Comparison of ENCODE assay signal across 14 cellular contexts in the genomic region with DNA sequence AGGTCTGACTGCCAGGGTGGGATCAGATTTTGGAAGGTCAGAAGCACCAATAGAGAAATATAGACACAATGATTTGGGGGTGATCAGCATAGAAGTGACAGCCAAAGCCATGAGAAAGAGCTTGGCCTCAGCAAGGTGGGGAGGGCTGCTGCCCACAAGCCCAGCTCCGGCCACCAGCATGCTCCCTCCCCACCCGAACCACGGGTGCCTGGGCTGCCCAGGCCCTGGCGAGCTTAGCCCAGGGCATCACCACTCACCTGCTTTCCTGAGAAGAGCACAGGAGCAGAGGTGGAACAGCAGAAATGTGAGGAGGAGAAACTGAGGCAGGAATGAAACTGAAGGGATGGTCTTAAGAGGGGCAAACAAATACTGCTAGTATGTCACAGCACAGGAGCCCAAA. TPM values are rescaled to one million over a fixed set of nuclear protein-coding genes. Genes with fewer than 3 reads are reported as not detected.
DNase-seq lines count a peak whose midpoint lies in the region; ATAC-seq and TF ChIP-seq lines count a peak whose summit lies in the region.
"Had no signal": no experiment of that assay in that cellular context is flagged by ENCODE, and none has a peak within 500 bp of the region (broad histone marks: within the 10 kb centered on the region; RNA-seq: fewer than 3 reads in every experiment).

No MANE protein-coding gene starts in this region.

- H4K20me1 ChIP-seq in PC-9 (ENCODE audit: insufficient read depth) (no peaks in the 10 kb centered on the region), mammary epithelial cell (ENCODE audit: insufficient read depth, low read length) (no peaks in the 10 kb centered on the region), hepatocyte (ENCODE audit: insufficient read depth, poor library complexity, severe bottlenecking) (no peaks in the 10 kb centered on the region)

- peak overlapping the region; percentile 83 for H3K18ac ChIP-seq in neuronal stem cell (ENCODE audit: low read length)

- BruUV-seq in PC-9 (replicated peaks; lab: Mats Ljungman, UMichigan) (TSS peak; percentile 74), mammary epithelial cell (replicated peaks; lab: Mats Ljungman, UMichigan) (TSS peak; percentile 77)

- H3K14ac ChIP-seq in neuronal stem cell (ENCODE audit: low read length), result no peak overlapping the region

- H2BK5ac ChIP-seq in neuronal stem cell (ENCODE audit: low read length), result peak overlapping the region; percentile 29

- peaks cover 16% of the 10 kb centered on the region for H3F3A ChIP-seq in PC-9 (ENCODE audit: insufficient read depth, low read depth)

- intact Hi-C loops in PC-9 (cut with micrococcal nuclease; ENCODE audit: unreplicated experiment), result no loop called here
- intact Hi-C loops in mammary epithelial cell (cut with micrococcal nuclease), result no loop called here
- intact Hi-C loops in tibial artery (cut with DNase I; ENCODE audit: low total_unique reads), result no loop called here

- H3K79me2 ChIP-seq in PC-9 (ENCODE audit: low read depth) (no peaks in the 10 kb centered on the region), mammary epithelial cell (ENCODE audit: insufficient read depth, low read length) (peaks cover 44% of the 10 kb centered on the region), hepatocyte (peaks cover 11% of the 10 kb centered on the region)

- dilution Hi-C loops in mammary epithelial cell (cut with HindIII; ENCODE audit: low sequenced_read_pairs), result no loop called here

- H2AFZ ChIP-seq in PC-9 (no peak overlapping the region), mammary epithelial cell (ENCODE audit: low read depth, low read length) (peak overlapping the region; percentile 63), hepatocyte (no peak overlapping the region), neuronal stem cell (ENCODE audit: low read length) (no peak overlapping the region)

- H3K79me1 ChIP-seq in neuronal stem cell (ENCODE audit: low read depth, low read length), result no peaks in the 10 kb centered on the region

- 6% methylated on average over 4 of the region's 4 CpGs for WGBS in mammary epithelial cell (ENCODE audit: low coverage, missing lambda C conversion rate)
- WGBS in hepatocyte (ENCODE audit: low lambda C conversion rate, missing lambda C conversion rate), result 87% methylated on average over 4 of the region's 4 CpGs
- WGBS in neuronal stem cell (ENCODE audit: extremely low coverage in 2 of 2, insufficient read length in 2 of 2, insufficient replicate concordance in 1 of 2), 2 donors, result no CpG with 5 or more reads among the region's 4 CpGs

- DNase-seq in PC-9 (no peak), mammary epithelial cell (no peak), hepatocyte (ENCODE audit: low spot score) (no peak), neuronal stem cell (ENCODE audit: low spot score) (no peak), tibial artery (no peak)
- no peak for DNase-seq in central memory CD4-positive, alpha-beta T cell
- DNase-seq: EL; KG1; NCI-H226; NCI-H526; NK-92 treated with Interleukin-12 subunit alpha and Interleukin-12 subunit beta, amount 100 ng/mL, for 24 hours; SHP77 had no signal

- no peaks in the 10 kb centered on the region for H3K9me2 ChIP-seq in PC-9 (ENCODE audit: insufficient read depth)
- H3K9me2 ChIP-seq in hepatocyte (replicated peaks; ENCODE audit: insufficient read depth), result no peaks in the 10 kb centered on the region

- no peak overlapping the region for H2BK15ac ChIP-seq in neuronal stem cell (ENCODE audit: low read length)

- H3K23ac ChIP-seq in neuronal stem cell (ENCODE audit: low read depth, low read length, poor library complexity), result peak overlapping the region; percentile 13

- H3K36me3 ChIP-seq in PC-9 (ENCODE audit: low read depth) (no peaks in the 10 kb centered on the region), mammary epithelial cell (ENCODE audit: insufficient read depth, low read length) (peaks cover 4% of the 10 kb centered on the region), hepatocyte (replicated peaks; ENCODE audit: insufficient read depth, low read depth) (no peaks in the 10 kb centered on the region), neuronal stem cell (replicated peaks in 1 of 2; ENCODE audit: control insufficient read depth in 2 of 2, insufficient read depth in 2 of 2, low read length in 2 of 2) (no peaks in the 10 kb centered on the region), tibial artery (no peaks in the 10 kb centered on the region)

- peak overlapping the region; percentile 48 for H3K4me2 ChIP-seq in PC-9
- H3K4me2 ChIP-seq in mammary epithelial cell (ENCODE audit: insufficient read depth, low read depth, low read length), result peak overlapping the region; percentile 100
- H3K4me2 ChIP-seq in hepatocyte, result peak overlapping the region; percentile 21
- no peak overlapping the region for H3K4me2 ChIP-seq in neuronal stem cell (ENCODE audit: insufficient read depth, low read length, poor library complexity, severe bottlenecking)

- no peak overlapping the region for H2BK12ac ChIP-seq in neuronal stem cell (ENCODE audit: low read length)

- no peak overlapping the region for H3K4ac ChIP-seq in neuronal stem cell (ENCODE audit: low read length)

- peak overlapping the region; percentile 96 for H3K9ac ChIP-seq in mammary epithelial cell (ENCODE audit: insufficient read depth, low read length)
- no peak overlapping the region for H3K9ac ChIP-seq in neuronal stem cell (ENCODE audit: low read depth, low read length, poor library complexity)

- no peak overlapping the region for H2BK120ac ChIP-seq in neuronal stem cell (ENCODE audit: low read depth, low read length)

- CTCF ChIA-PET in PC-9 (lab: Charles Lee) (no interaction called here), mammary epithelial cell (lab: Charles Lee; ENCODE audit: low non-redundant PET) (interaction anchor here (0.7 kb wide), 1 partner anchor 13 kb away, joined by 4 read pairs; no protein-coding TSS in a partner anchor)

- TF ChIP-seq CTCF in PC-9 (conservative IDR thresholded peaks at IDR 0.05), result no peak
- no peak for TF ChIP-seq CTCF in mammary epithelial cell (conservative IDR thresholded peaks at IDR 0.05 in 1 of 2, IDR thresholded peaks at IDR 0.05 in 1 of 2; ENCODE audit: extremely low read depth in 1 of 2, insufficient read depth in 1 of 2, low read depth in 1 of 2, low read length in 2 of 2)
- TF ChIP-seq CTCF in hepatocyte (IDR thresholded peaks at IDR 0.05; ENCODE audit: poor library complexity), result no peak
- TF ChIP-seq CTCF in tibial artery (IDR thresholded peaks at IDR 0.05), result no peak

- H3K27me3 ChIP-seq in PC-9 (ENCODE audit: insufficient read depth, low read depth) (no peaks in the 10 kb centered on the region), mammary epithelial cell (ENCODE audit: insufficient read depth, low read length) (no peaks in the 10 kb centered on the region), hepatocyte (no peaks in the 10 kb centered on the region), neuronal stem cell (ENCODE audit: control insufficient read depth in 3 of 3, insufficient read depth in 3 of 3, low read depth in 1 of 3, low read length in 3 of 3) (no peaks in the 10 kb centered on the region), tibial artery (no peaks in the 10 kb centered on the region)

- H4K91ac ChIP-seq in neuronal stem cell (ENCODE audit: low read depth, low read length, poor library complexity), result no peak overlapping the region

- H3K27ac ChIP-seq in PC-9 (peak overlapping the region; percentile 73; the same call in 1 of the 2 replicates), mammary epithelial cell (ENCODE audit: insufficient read depth, low read depth, low read length) (peak overlapping the region; percentile 81), hepatocyte (peak overlapping the region; percentile 86), neuronal stem cell (replicated peaks; ENCODE audit: low read length) (no peak overlapping the region), tibial artery (no peak overlapping the region)

- no peak for ATAC-seq in HG03439 (IDR thresholded peaks at IDR 0.05; ENCODE audit: unreplicated experiment)
- no peak for ATAC-seq in GM19324 (IDR thresholded peaks at IDR 0.05; ENCODE audit: low FRiP score, unreplicated experiment)

- H4K8ac ChIP-seq in neuronal stem cell (ENCODE audit: low read depth, low read length), result no peak overlapping the region

- H3K4me1 ChIP-seq in PC-9 (replicated peaks; ENCODE audit: insufficient read depth) (peaks cover 34% of the 10 kb centered on the region), mammary epithelial cell (ENCODE audit: insufficient read depth, low read length) (peaks cover 43% of the 10 kb centered on the region), hepatocyte (ENCODE audit: insufficient read depth) (peaks cover 22% of the 10 kb centered on the region), neuronal stem cell (ENCODE audit: control insufficient read depth in 2 of 2, insufficient read depth in 1 of 2, low read depth in 1 of 2, low read length in 2 of 2) (peaks cover 18 to 21% of the 10 kb centered on the region in 2 donors), tibial artery (no peaks in the 10 kb centered on the region)

- no peak overlapping the region for H3K4me3 ChIP-seq in PC-9
- peak overlapping the region; percentile 38 to 68 (median 44) for H3K4me3 ChIP-seq in mammary epithelial cell (replicated peaks in 1 of 3; ENCODE audit: insufficient read depth in 1 of 3, low read depth in 2 of 3, low read length in 3 of 3)
- no peak overlapping the region for H3K4me3 ChIP-seq in hepatocyte
- H3K4me3 ChIP-seq in neuronal stem cell (ENCODE audit: low read length in 2 of 2), result no peak overlapping the region
- no peak overlapping the region for H3K4me3 ChIP-seq in tibial artery

- in situ Hi-C loops in mammary epithelial cell (cut with MboI; ENCODE audit: low sequenced_read_pairs in 2 of 2), result no loop called here

- H2AK5ac ChIP-seq in neuronal stem cell (ENCODE audit: low read depth, low read length), result peak overlapping the region; percentile 22

- POLR2A ChIA-PET in PC-9 (lab: Charles Lee; ENCODE audit: unreplicated experiment), result interaction anchor here (0.7 kb wide), 1 partner anchor 70 kb away, joined by 3 read pairs; no protein-coding TSS in a partner anchor

- H3K9me3 ChIP-seq in PC-9 (ENCODE audit: insufficient read depth, low read depth) (no peaks in the 10 kb centered on the region), mammary epithelial cell (replicated peaks; ENCODE audit: insufficient read depth, low read length) (no peaks in the 10 kb centered on the region), hepatocyte (ENCODE audit: low read depth) (no peaks in the 10 kb centered on the region), neuronal stem cell (replicated peaks in 1 of 2; ENCODE audit: control insufficient read depth in 2 of 2, insufficient read depth in 1 of 2, low read depth in 1 of 2, low read length in 2 of 2) (no peaks in the 10 kb centered on the region), tibial artery (no peaks in the 10 kb centered on the region)

RNA-seq across cellular contexts. Expression of a gene that starts 48.8 kb away (rescaled TPM):
- total RNA-seq in PC-9 (2021) (13.8 and 26.6 TPM in 2 replicates), mammary epithelial cell (10 to 100 TPM; 21.3 to 26.2 TPM), hepatocyte (12.5 and 15.8 TPM in 2 replicates)
- polyA plus RNA-seq in mammary epithelial cell (11.3 TPM), hepatocyte (14.3 and 30.2 TPM in 2 replicates)
- polyA minus RNA-seq in mammary epithelial cell, result 1.3 TPM
- polyA plus RNA-seq in neuronal stem cell (2013, experiment 1 of 2), result 19.8 TPM
- 20.8 TPM for polyA plus RNA-seq in neuronal stem cell (2013, experiment 2 of 2)

RNA-seq across cellular contexts. Expression of a gene that starts 52.6 kb away (rescaled TPM):
- 34.9 and 38.9 TPM in 2 replicates for total RNA-seq in PC-9 (2021)
- total RNA-seq in mammary epithelial cell, result 10 to 100 TPM; 52.0 to 67.0 TPM
- 37.1 TPM for polyA plus RNA-seq in mammary epithelial cell
- 89.7 TPM for polyA minus RNA-seq in mammary epithelial cell
- total RNA-seq in hepatocyte, result 39.7 and 47.4 TPM in 2 replicates
- polyA plus RNA-seq in hepatocyte, result 57.9 and 78.1 TPM in 2 replicates
- polyA plus RNA-seq in neuronal stem cell (2013, experiment 1 of 2), result 6.1 TPM
- polyA plus RNA-seq in neuronal stem cell (2013, experiment 2 of 2), result 5.8 TPM

Comparison
In these comparisons a context has a peak if more than half of its experiments do, and no peak if none do; other contexts are left out.
1. H3K27ac ChIP-seq: peak in PC-9 (single experiment), mammary epithelial cell (single experiment) and hepatocyte (single experiment); none in neuronal stem cell (single experiment) and tibial artery (0 of 2).
2. H3K4me3 ChIP-seq: peak in mammary epithelial cell (3 of 3); none in PC-9 (single experiment), hepatocyte (single experiment), neuronal stem cell (0 of 2) and tibial artery (0 of 2).